In the genomic region with DNA sequence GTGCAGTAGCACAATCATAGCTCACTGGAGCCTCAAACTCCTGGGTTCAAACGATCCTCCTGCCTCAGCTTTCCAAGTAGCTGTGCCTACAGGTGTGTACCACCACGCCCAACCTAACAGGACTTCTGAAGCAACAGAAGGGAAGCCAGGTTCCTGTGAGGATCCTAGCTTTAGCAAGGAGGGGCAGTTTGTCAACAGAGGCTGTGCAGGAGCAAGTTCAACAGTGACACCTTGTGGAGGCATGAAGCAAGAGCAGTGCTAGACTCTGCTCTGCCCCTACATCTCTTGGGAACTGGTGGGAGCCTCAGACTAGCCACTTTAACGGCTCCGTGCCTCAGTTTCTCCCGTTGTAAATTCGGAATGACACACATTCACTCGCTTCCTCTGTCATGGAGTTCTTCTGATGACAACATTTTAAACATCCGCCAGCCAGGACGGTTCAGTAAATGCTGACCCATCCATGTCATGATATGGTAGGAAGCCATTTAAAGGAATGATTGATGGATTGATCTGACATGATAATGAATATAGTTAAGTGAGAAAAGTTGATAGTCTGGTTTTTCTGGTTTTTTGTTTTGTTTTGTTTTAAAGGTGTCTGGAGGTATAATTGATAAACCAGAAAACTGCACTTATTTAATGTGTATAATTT, we compare ENCODE assay signal across 8 cellular contexts.
A peak's percentile ranks its signal among the peaks of the same experiment; 100 is the strongest.
DNase-seq lines count a peak whose midpoint lies in the region; ATAC-seq and TF ChIP-seq lines count a peak whose summit lies in the region.

No MANE protein-coding gene starts in this region.

- H3K27ac Mint-ChIP-seq in chondrocyte (ENCODE audit: unreplicated experiment), result no peak overlapping the region

- H3K4me3 ChIP-seq in stomach, result no peak overlapping the region

- peaks cover 0 to 22% (median 10%) of the 10 kb centered on the region in 4 donors for H3K4me1 ChIP-seq in stomach

- no peaks in the 10 kb centered on the region for H3K27me3 ChIP-seq in stomach

- peaks cover 10% of the 10 kb centered on the region for H3K4me1 Mint-ChIP-seq in chondrocyte (ENCODE audit: low read depth)

- DNase-seq in AML-193 (lab: John Stamatoyannopoulos, UW) (peak; percentile 45 to 49), NCI-H774 (lab: John Stamatoyannopoulos, UW) (peak; percentile 19), chondrocyte (ENCODE audit: low spot score) (no peak), stomach (peak; percentile 21), LoVo (ENCODE audit: low spot score) (no peak)
- DNase-seq in central memory CD4-positive, alpha-beta T cell, result no peak

- TF ChIP-seq EP300 in stomach (IDR thresholded peaks at IDR 0.05), result no peak

- peak; percentile 79 for TF ChIP-seq CTCF in GM12872 (IDR thresholded peaks at IDR 0.05; ENCODE audit: insufficient read depth, low read depth, low read length)
- TF ChIP-seq CTCF in chondrocyte (IDR thresholded peaks at IDR 0.05), result peak; percentile 72
- TF ChIP-seq CTCF in stomach (IDR thresholded peaks at IDR 0.05), result peak in 3 of 7 experiments; percentile 12 to 24 (median 22)

- peaks cover 0 to 20% (median 13%) of the 10 kb centered on the region in 4 donors for H3K9me3 ChIP-seq in stomach

- H3K27ac ChIP-seq in stomach, result no peak overlapping the region

- H3K27me3 Mint-ChIP-seq in chondrocyte (ENCODE audit: low read depth), result no peaks in the 10 kb centered on the region

- no peak for TF ChIP-seq POLR2A in stomach (IDR thresholded peaks at IDR 0.05)

- H3K9me3 Mint-ChIP-seq in chondrocyte (ENCODE audit: low read depth), result peaks cover 8% of the 10 kb centered on the region

- peaks cover 3% of the 10 kb centered on the region for H3K36me3 Mint-ChIP-seq in chondrocyte (ENCODE audit: low read depth)

- no peaks in the 10 kb centered on the region for H3K36me3 ChIP-seq in stomach

- whole genome bisulfite sequencing in stomach, 5 donors, result 43 to 53% (median 44%) methylated on average over 8 to 9 of the region's 9 CpGs

- no peak for ATAC-seq in GM19351 (IDR thresholded peaks at IDR 0.05; ENCODE audit: unreplicated experiment)

- intact Hi-C loops in stomach (cut with DNase I; ENCODE audit: low total_unique reads), result loop anchor here (10.0 kb wide), 1 partner anchor 365 kb away; a partner anchor contains a TSS

- no peak overlapping the region for H3K4me3 Mint-ChIP-seq in chondrocyte (ENCODE audit: unreplicated experiment)

Comparison
In these comparisons a context has a peak if more than half of its experiments do, and no peak if none do; other contexts are left out.
1. DNase-seq: peak in AML-193 (2 of 2), NCI-H774 (single experiment) and stomach (single experiment); none in chondrocyte (single experiment), LoVo (single experiment) and central memory CD4-positive, alpha-beta T cell (single experiment).